20 cellular contexts compared by ENCODE assay signal in genomic region chr1:47507140-47507539, GRCh38.
A peak's percentile ranks its signal among the peaks of the same experiment; 100 is the strongest.
DNase-seq lines count a peak whose midpoint lies in the region; ATAC-seq, FAIRE-seq and TF ChIP-seq lines count a peak whose summit lies in the region.
"Had no signal": no experiment of that assay in that cellular context is flagged by ENCODE, and none has a peak within 500 bp of the region (broad histone marks: within the 10 kb centered on the region; RNA-seq: fewer than 3 reads in every experiment).

No MANE protein-coding gene starts in this region.

- H3K27ac ChIP-seq in CD4-positive, alpha-beta memory T cell (ENCODE audit: low read depth, low read length), result no peak overlapping the region
- H3K27ac ChIP-seq: esophagus muscularis mucosa, gastrocnemius medialis, ovary had no signal

- H3K4me3 ChIP-seq in CD4-positive, alpha-beta memory T cell (ENCODE audit: low read length in 2 of 2), result no peak overlapping the region
- H3K4me3 ChIP-seq: lung had no signal

- peaks cover 12% of the 10 kb centered on the region for H3K4me1 ChIP-seq in CD4-positive, alpha-beta memory T cell (ENCODE audit: insufficient read depth, low read length)

- intact Hi-C loops in CD4-positive, alpha-beta memory T cell (cut with micrococcal nuclease), result no loop called here

- H3K4me1 Mint-ChIP-seq in CD4-positive, alpha-beta memory T cell, result peaks cover 0 to 9% (median 2%) of the 10 kb centered on the region in 4 donors
- H3K4me1 Mint-ChIP-seq in WTC11, result peaks cover 13% of the 10 kb centered on the region

- POLR2A ChIA-PET in CD4-positive, alpha-beta memory T cell (lab: Charles Lee; ENCODE audit: partially characterized antibody), result no interaction called here
- POLR2A ChIA-PET in WTC11 (lab: Charles Lee), result interaction anchor here (0.7 to 2.0 kb wide), 2 partner anchors 11 to 22 kb away, joined by 3 to 4 read pairs; no protein-coding TSS in a partner anchor
- POLR2A ChIA-PET in GM10248 (lab: Yijun Ruan, JAX), result no interaction called here

- peaks cover 47 to 60% of the 10 kb centered on the region in 2 donors for H3K27me3 Mint-ChIP-seq in CD4-positive, alpha-beta memory T cell
- peaks cover 82% of the 10 kb centered on the region for H3K27me3 Mint-ChIP-seq in WTC11 (ENCODE audit: low read depth)

- no peaks in the 10 kb centered on the region for H3K36me3 ChIP-seq in CD4-positive, alpha-beta memory T cell (ENCODE audit: insufficient read depth, low read length)
- H3K36me3 ChIP-seq: esophagus muscularis mucosa, gastrocnemius medialis, ovary had no signal

- ATAC-seq in WTC11, result no peak
- no peak for ATAC-seq in left lobe of liver
- no peak for ATAC-seq in GM18517 (IDR thresholded peaks at IDR 0.05; ENCODE audit: unreplicated experiment)

- H3K9me3 ChIP-seq in CD4-positive, alpha-beta memory T cell (ENCODE audit: control insufficient read depth in 1 of 2, low read length in 2 of 2), result no peaks in the 10 kb centered on the region
- H3K9me3 ChIP-seq: esophagus muscularis mucosa, gastrocnemius medialis, ovary had no signal

- no peak for DNase-seq in CD4-positive, alpha-beta memory T cell
- DNase-seq in GM12891 (ENCODE audit: insufficient read length, low spot score) (no peak), WTC11 (ENCODE audit: low spot score) (no peak), left lobe of liver (ENCODE audit: low spot score) (peak; percentile 19), NCI-H2107 treated with DMSO at 0.1 percent for 48 hours (lab: John Stamatoyannopoulos, UW; ENCODE audit: unreplicated experiment) (no peak), GM10248 (ENCODE audit: extremely low spot score) (no peak)
- DNase-seq: activated naive CD8-positive, alpha-beta T cell treated with anti-CD3 and anti-CD28 coated beads, Interleukin-2, amount 10 ng/mL, durations not matched to agents 7 days and 5 days; activated T-cell treated with anti-CD3 and anti-CD28 coated beads, Interleukin-2, amount 50 U/mL, for 72 hours; effector memory CD4-positive, alpha-beta T cell; gastrocnemius medialis; MM.1S; NCI-H1694 treated with DMSO at 0.1 percent for 48 hours; ovary; stimulated activated CD4-positive, alpha-beta T cell treated with anti-CD3 and anti-CD28 coated beads, Interleukin-4, amount 100 ng/mL, for 24 hours; stimulated activated naive CD8-positive, alpha-beta T cell treated with anti-CD3 and anti-CD28 coated beads, Interleukin-15, Interleukin-2, amounts not matched to agents 100 U/mL and 50 U/mL, for 24 hours had no signal

- peak overlapping the region in 5 of 8 donors; percentile 28 to 46 (median 34) for H3K4me3 Mint-ChIP-seq in CD4-positive, alpha-beta memory T cell
- H3K4me3 Mint-ChIP-seq in WTC11, result peak overlapping the region; percentile 77; the same call in 1 of the 2 replicates

- CTCF ChIA-PET in CD4-positive, alpha-beta memory T cell (lab: Charles Lee; ENCODE audit: partially characterized antibody), result interaction anchor here (1.2 kb wide), 1 partner anchor 70 kb away, joined by 4 read pairs; the partner anchor contains the start of gene FOXD2
- CTCF ChIA-PET in WTC11 (lab: Charles Lee) (interaction anchor here (0.8 to 1.4 kb wide), 10 partner anchors 13 to 219 kb away, joined by 3 to 20 read pairs (median 6); partner anchors contain the start of gene FOXD2), GM10248 (lab: Yijun Ruan, JAX) (interaction anchor here (0.9 to 1.6 kb wide), 4 partner anchors 11 to 328 kb away, joined by 3 to 6 read pairs (median 4); partner anchors contain the start of gene FOXD2)

- TF ChIP-seq CTCF in WTC11 (IDR thresholded peaks at IDR 0.05), result no peak
- TF ChIP-seq CTCF in GM10248 (IDR thresholded peaks at IDR 0.05; ENCODE audit: control extremely low read depth, extremely low read depth, low read depth, missing control alignments), result no peak

- peaks cover 0 to 4% (median 2%) of the 10 kb centered on the region in 8 donors for H3K9me3 Mint-ChIP-seq in CD4-positive, alpha-beta memory T cell
- peaks cover 3% of the 10 kb centered on the region for H3K9me3 Mint-ChIP-seq in WTC11
- H3K9me3 Mint-ChIP-seq: activated T-cell treated with anti-CD3 and anti-CD28 coated beads, Interleukin-2, amount 50 U/mL, for 72 hours had no signal

- H3K27ac Mint-ChIP-seq in CD4-positive, alpha-beta memory T cell, result no peak overlapping the region
- no peak overlapping the region for H3K27ac Mint-ChIP-seq in WTC11
- H3K27ac Mint-ChIP-seq: activated naive CD8-positive, alpha-beta T cell treated with anti-CD3 and anti-CD28 coated beads, Interleukin-2, amount 10 ng/mL, durations not matched to agents 7 days and 5 days; activated T-cell treated with anti-CD3 and anti-CD28 coated beads, Interleukin-2, amount 50 U/mL, for 72 hours; IgD-negative memory B cell had no signal

- H3K36me3 Mint-ChIP-seq in CD4-positive, alpha-beta memory T cell, result no peaks in the 10 kb centered on the region
- no peaks in the 10 kb centered on the region for H3K36me3 Mint-ChIP-seq in WTC11
- H3K36me3 Mint-ChIP-seq: activated naive CD8-positive, alpha-beta T cell treated with anti-CD3 and anti-CD28 coated beads, Interleukin-2, amount 10 ng/mL, durations not matched to agents 7 days and 5 days had no signal

- H3K27me3 ChIP-seq in CD4-positive, alpha-beta memory T cell (ENCODE audit: insufficient read depth, low read length), result peaks cover 28% of the 10 kb centered on the region
- H3K27me3 ChIP-seq: ovary had no signal

- no peak for TF ChIP-seq POLR2A in GM12891 (IDR thresholded peaks at IDR 0.05; ENCODE audit: low read depth, low read length)

- FAIRE-seq in GM12891 (lab: Jason Lieb, UNC), result peak; percentile 35
- FAIRE-seq: H1 had no signal

TF ChIP-seq in GM12891, 5 proteins besides CTCF, POLR2A, EP300 and RAD21:
- TF ChIP-seq PAX5 (IDR thresholded peaks at IDR 0.05; ENCODE audit: insufficient read depth, low read length, severe bottlenecking) (no peak), SPI1 (IDR thresholded peaks at IDR 0.05; ENCODE audit: low read depth, low read length) (no peak), TAF1 (IDR thresholded peaks at IDR 0.05; ENCODE audit: low read depth, low read length) (no peak), POLR2AphosphoS5 (IDR thresholded peaks at IDR 0.05; ENCODE audit: low read depth, low read length) (no peak), POU2F2 (IDR thresholded peaks at IDR 0.05; ENCODE audit: low read depth, low read length) (no peak)

TF ChIP-seq in WTC11, 78 proteins besides CTCF, POLR2A, EP300 and RAD21 (continues in another document):
- TF ChIP-seq ZNF281 (CRISPR knock-in tag; IDR thresholded peaks at IDR 0.05) (no peak), ZNF396 (CRISPR knock-in tag; IDR thresholded peaks at IDR 0.05; ENCODE audit: borderline replicate concordance) (no peak), RORB (CRISPR knock-in tag; IDR thresholded peaks at IDR 0.05) (no peak), MXD4 (CRISPR knock-in tag; IDR thresholded peaks at IDR 0.05; ENCODE audit: borderline replicate concordance) (no peak), NR2C2 (CRISPR knock-in tag; IDR thresholded peaks at IDR 0.05) (no peak), NFATC4 (CRISPR knock-in tag; IDR thresholded peaks at IDR 0.05) (no peak), ZNF671 (CRISPR knock-in tag; IDR thresholded peaks at IDR 0.05) (no peak), HMGXB4 (CRISPR knock-in tag; IDR thresholded peaks at IDR 0.05) (no peak), ZNF416 (CRISPR knock-in tag; IDR thresholded peaks at IDR 0.05) (no peak), CREM (CRISPR knock-in tag; IDR thresholded peaks at IDR 0.05) (no peak), ZNF121 (CRISPR knock-in tag; IDR thresholded peaks at IDR 0.05) (no peak), SMAD3 (CRISPR knock-in tag; IDR thresholded peaks at IDR 0.05; ENCODE audit: borderline replicate concordance) (no peak), SP1 (CRISPR knock-in tag; conservative IDR thresholded peaks at IDR 0.05) (no peak), ZBTB21 (CRISPR knock-in tag; IDR thresholded peaks at IDR 0.05; ENCODE audit: borderline replicate concordance) (no peak), CDX4 (CRISPR knock-in tag; IDR thresholded peaks at IDR 0.05; ENCODE audit: borderline replicate concordance) (no peak), TCF7 (CRISPR knock-in tag; IDR thresholded peaks at IDR 0.05; ENCODE audit: low read depth) (no peak)
